ENCODE assay signal across 30 cellular contexts in the genomic region with DNA sequence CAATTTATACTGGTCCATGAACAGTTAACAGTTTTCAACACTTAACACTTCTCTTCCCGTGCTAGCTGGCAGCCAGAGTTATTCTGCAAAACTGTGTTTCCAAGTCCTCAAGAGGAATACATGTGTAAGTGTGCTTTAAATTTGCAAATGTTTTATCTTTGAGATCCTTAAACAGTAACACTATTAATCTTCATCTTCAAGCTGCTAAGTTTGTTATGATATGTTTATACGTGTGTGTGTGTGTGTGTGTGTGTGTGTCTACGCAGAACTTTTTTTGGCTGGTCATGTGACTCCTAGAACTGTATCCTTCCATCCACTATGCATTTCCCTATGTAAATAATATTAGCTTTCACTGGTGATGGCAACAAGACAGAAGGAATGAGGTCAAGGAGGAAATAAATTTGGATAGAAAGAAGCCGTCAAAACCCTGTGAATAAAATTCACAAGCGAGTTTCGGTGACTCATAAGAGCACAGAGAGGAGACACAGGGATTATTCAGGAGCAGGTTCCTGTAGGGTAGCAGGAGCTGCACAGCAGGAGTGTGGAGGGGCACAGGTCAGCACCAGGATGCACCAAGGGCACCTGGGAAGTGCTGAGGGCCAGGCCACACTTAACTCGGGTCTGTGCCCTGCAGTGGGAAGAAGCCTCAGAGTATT.
DNase-seq lines count a peak whose midpoint lies in the region; ATAC-seq lines count a peak whose summit lies in the region.
"Had no signal": no experiment of that assay in that cellular context is flagged by ENCODE, and none has a peak within 500 bp of the region (broad histone marks: within the 10 kb centered on the region; RNA-seq: fewer than 3 reads in every experiment).

No MANE protein-coding gene starts in this region.

- peaks cover 69 to 70% (median 70%) of the 10 kb centered on the region in 3 donors for H3K4me1 Mint-ChIP-seq in T-cell

- DNase-seq in DMS153 (lab: John Stamatoyannopoulos, UW) (peak; percentile 35), DMS153 treated with DMSO at 0.1 percent for 48 hours (lab: John Stamatoyannopoulos, UW; ENCODE audit: unreplicated experiment) (no peak), COLO829 (ENCODE audit: low spot score) (peak; percentile 43), T-cell (no peak), kidney tubule cell (ENCODE audit: low spot score) (peak; percentile 40), midbrain (lab: John Stamatoyannopoulos, UW) (no peak), sciatic nerve (ENCODE audit: low spot score) (no peak), activated gamma-delta T cell treated with Interleukin-2 at 50 U/mL for 16 hours (no peak)
- DNase-seq: activated T-cell treated with anti-CD3 and anti-CD28 coated beads, Interleukin-2, amount 50 U/mL, for 48 hours; aorta; colonic mucosa; effector CD4-positive, alpha-beta T cell; glutamatergic neuron; H9; left lung; MG63; NCI-H1105 treated with DMSO at 0.1 percent for 48 hours; NCI-H187 treated with DMSO at 0.1 percent for 48 hours; NCI-H2171; NCI-H69; Peyer's patch; retina; SHP77; stimulated activated naive CD8-positive, alpha-beta T cell treated with anti-CD3 and anti-CD28 coated beads, Interleukin-15, Interleukin-2, amounts not matched to agents 100 U/mL and 50 U/mL, for 24 hours; T1000; WERI-Rb-1 had no signal

- H3K36me3 Mint-ChIP-seq in T-cell = no peaks in the 10 kb centered on the region
- H3K36me3 Mint-ChIP-seq: CD14-positive monocyte, neural progenitor cell had no signal

- CTCF ChIA-PET in T-cell (lab: Charles Lee) = no interaction called here

- peak overlapping the region in 1 of 3 donors; percentile 4 for H3K4me3 Mint-ChIP-seq in T-cell
- H3K4me3 Mint-ChIP-seq: CD14-positive monocyte, H9, memory B cell, neural progenitor cell had no signal

- ATAC-seq in T-cell (replicated peaks in 1 of 4) (no peak), sciatic nerve (no peak)
- ATAC-seq: K562; left lung; stimulated activated naive CD8-positive, alpha-beta T cell treated with anti-CD3 and anti-CD28 coated beads, Interleukin-15, Interleukin-2, amounts not matched to agents 100 U/mL and 50 U/mL, for 24 hours had no signal

- peak overlapping the region; percentile 72 to 75 for H3K27ac Mint-ChIP-seq in T-cell
- H3K27ac Mint-ChIP-seq: CD14-positive monocyte, H9, memory B cell, neural progenitor cell had no signal

- no peaks in the 10 kb centered on the region for H3K27me3 Mint-ChIP-seq in T-cell
- H3K27me3 Mint-ChIP-seq: memory B cell had no signal

- no peaks in the 10 kb centered on the region for H3K9me3 Mint-ChIP-seq in T-cell
- H3K9me3 Mint-ChIP-seq: memory B cell, neural progenitor cell had no signal

- POLR2A ChIA-PET in T-cell (lab: Charles Lee) = no interaction called here

- intact Hi-C loops in sciatic nerve (cut with DNase I) = no loop called here

Comparison
In these comparisons a context has a peak if more than half of its experiments do, and no peak if none do; other contexts are left out.
1. DNase-seq: peak in DMS153 (single experiment), COLO829 (single experiment) and kidney tubule cell (single experiment); none in DMS153 treated with DMSO at 0.1 percent for 48 hours (single experiment), T-cell (0 of 34), midbrain (single experiment), sciatic nerve (single experiment) and activated gamma-delta T cell treated with Interleukin-2 at 50 U/mL for 16 hours (single experiment).